14 cellular contexts compared by ENCODE assay signal in genomic region chr9:28317706-28318210, GRCh38.
A peak's percentile ranks its signal among the peaks of the same experiment; 100 is the strongest.
DNase-seq lines count a peak whose midpoint lies in the region; TF ChIP-seq lines count a peak whose summit lies in the region.
"Had no signal": no experiment of that assay in that cellular context is flagged by ENCODE, and none has a peak within 500 bp of the region (broad histone marks: within the 10 kb centered on the region; RNA-seq: fewer than 3 reads in every experiment).

No MANE protein-coding gene starts in this region.

- intact Hi-C loops in dorsolateral prefrontal cortex (cut with DNase I), result no loop called here

- in situ Hi-C loops in GM23248 (cut with MboI), result no loop called here

- no peaks in the 10 kb centered on the region for H3K9me3 ChIP-seq in GM23248 (ENCODE audit: low read depth)
- H3K9me3 ChIP-seq: HAP-1 had no signal

- DNase-seq in NCI-H69 (lab: John Stamatoyannopoulos, UW), result peak; percentile 58
- DNase-seq in dorsolateral prefrontal cortex, result no peak
- DNase-seq in iPS-NIHi7 (ENCODE audit: extremely low spot score), result peak; percentile 11
- peak; percentile 72 for DNase-seq in pons (ENCODE audit: low spot score)
- no peak for DNase-seq in NCI-H226
- no peak for DNase-seq in GM23248
- DNase-seq in GM20000 (ENCODE audit: low spot score), result no peak
- no peak for DNase-seq in COLO829 (ENCODE audit: low spot score)
- DNase-seq: ACHN; CD4-positive, alpha-beta T cell; DMS79; EL had no signal

- no peaks in the 10 kb centered on the region for H4K20me1 ChIP-seq in GM23248 (ENCODE audit: insufficient read depth)

- no peaks in the 10 kb centered on the region for H3K4me1 ChIP-seq in GM23248 (ENCODE audit: insufficient read depth)
- H3K4me1 ChIP-seq: HAP-1 had no signal

- H3K27me3 ChIP-seq in dorsolateral prefrontal cortex (no peaks in the 10 kb centered on the region), GM23248 (replicated peaks; ENCODE audit: insufficient read depth) (no peaks in the 10 kb centered on the region)

- peak overlapping the region in 46 of 59 donors; percentile 4 to 85 (median 64) for H3K27ac ChIP-seq in dorsolateral prefrontal cortex
- H3K27ac ChIP-seq in GM23248, result no peak overlapping the region
- H3K27ac ChIP-seq: HL-60 had no signal

- H3K79me2 ChIP-seq in GM23248 (ENCODE audit: insufficient read depth), result no peaks in the 10 kb centered on the region

- 0 to 3% methylated on average over 2 of the region's 2 CpGs for WGBS in GM23248 (ENCODE audit: low coverage in 1 of 2, low lambda C conversion rate in 2 of 2, missing lambda C conversion rate in 2 of 2), 2 experiments

- no peak overlapping the region for H3K4me2 ChIP-seq in GM23248 (ENCODE audit: unreplicated experiment)

- no peak overlapping the region for H2AFZ ChIP-seq in GM23248

- TF ChIP-seq CTCF in dorsolateral prefrontal cortex (IDR thresholded peaks at IDR 0.05 in 54 of 56, conservative IDR thresholded peaks at IDR 0.05 in 2 of 56; ENCODE audit: low read depth in 1 of 56, partially characterized antibody in 56 of 56) (no peak), GM20000 (IDR thresholded peaks at IDR 0.05; ENCODE audit: extremely low read depth, missing control alignments) (no peak)

- no peaks in the 10 kb centered on the region for H3F3A ChIP-seq in GM23248 (ENCODE audit: insufficient read depth)

- H3K4me3 ChIP-seq in dorsolateral prefrontal cortex (peak overlapping the region in 5 of 59 donors; percentile 0 to 28 (median 5)), GM23248 (no peak overlapping the region)
- H3K4me3 ChIP-seq: HAP-1 had no signal

- H3K9ac ChIP-seq in GM23248, result no peak overlapping the region

- H3K9me2 ChIP-seq in GM23248 (ENCODE audit: insufficient read depth), result no peaks in the 10 kb centered on the region

- H3K36me3 ChIP-seq in GM23248 (ENCODE audit: low read depth), result no peaks in the 10 kb centered on the region
- H3K36me3 ChIP-seq: HAP-1 had no signal

Comparison
In these comparisons a context has a peak if more than half of its experiments do, and no peak if none do; other contexts are left out.
1. DNase-seq: peak in NCI-H69 (single experiment), iPS-NIHi7 (single experiment) and pons (single experiment); none in dorsolateral prefrontal cortex (0 of 10), NCI-H226 (single experiment), GM23248 (single experiment), GM20000 (single experiment) and COLO829 (single experiment).